In genomic region chr1:31505884-31506497, GRCh38 we compare ENCODE assay signal across 8 cellular contexts.
A peak's percentile ranks its signal among the peaks of the same experiment; 100 is the strongest.
DNase-seq lines count a peak whose midpoint lies in the region; ATAC-seq and TF ChIP-seq lines count a peak whose summit lies in the region.

No MANE protein-coding gene starts in this region.

- peaks cover 3% of the 10 kb centered on the region for H3K4me1 ChIP-seq in CD4-positive, alpha-beta memory T cell (ENCODE audit: insufficient read depth, low read length)

- H3K4me1 Mint-ChIP-seq in T-helper 2 cell treated with Interferon-gamma antibody and Interleukin-4, amounts not matched to agents 5 μg/mL and 100 μg/mL, for 36 hours (ENCODE audit: low read depth), result peaks cover 29% of the 10 kb centered on the region
- no peaks in the 10 kb centered on the region for H3K4me1 Mint-ChIP-seq in osteocyte (ENCODE audit: unreplicated experiment)
- peaks cover 0 to 14% (median 7%) of the 10 kb centered on the region in 4 donors for H3K4me1 Mint-ChIP-seq in CD4-positive, alpha-beta memory T cell

- peak overlapping the region; percentile 69 for H3K27ac Mint-ChIP-seq in T-helper 2 cell treated with Interferon-gamma antibody and Interleukin-4, amounts not matched to agents 5 μg/mL and 100 μg/mL, for 36 hours
- no peak overlapping the region for H3K27ac Mint-ChIP-seq in osteocyte (ENCODE audit: unreplicated experiment)
- H3K27ac Mint-ChIP-seq in CD4-positive, alpha-beta memory T cell, result no peak overlapping the region

- H3K27me3 ChIP-seq in CD4-positive, alpha-beta memory T cell (ENCODE audit: insufficient read depth, low read length), result no peaks in the 10 kb centered on the region

- no peaks in the 10 kb centered on the region for H3K36me3 Mint-ChIP-seq in T-helper 2 cell treated with Interferon-gamma antibody and Interleukin-4, amounts not matched to agents 5 μg/mL and 100 μg/mL, for 36 hours (ENCODE audit: low read depth)
- H3K36me3 Mint-ChIP-seq in osteocyte (ENCODE audit: unreplicated experiment), result no peaks in the 10 kb centered on the region
- H3K36me3 Mint-ChIP-seq in CD4-positive, alpha-beta memory T cell, result no peaks in the 10 kb centered on the region

- peak; percentile 62 for ATAC-seq in HG02763 (IDR thresholded peaks at IDR 0.05; ENCODE audit: unreplicated experiment)

- CTCF ChIA-PET in CD4-positive, alpha-beta memory T cell (lab: Charles Lee; ENCODE audit: partially characterized antibody), result no interaction called here

- DNase-seq in NOMO-1 (lab: John Stamatoyannopoulos, UW; ENCODE audit: unreplicated experiment in 2 of 2), result peak; percentile 52 to 75
- DNase-seq in NOMO-1 treated with dmso at 0.1 percent for 144 hours (lab: John Stamatoyannopoulos, UW; ENCODE audit: unreplicated experiment), result no peak
- DNase-seq in T-helper 2 cell treated with Interferon-gamma antibody and Interleukin-4, amounts not matched to agents 5 μg/mL and 100 μg/mL, for 36 hours (ENCODE audit: low spot score), result peak; percentile 42
- DNase-seq in osteocyte (ENCODE audit: extremely low spot score, unreplicated experiment), result peak; percentile 73
- DNase-seq in dedifferentiated amniotic fluid mesenchymal stem cell (ENCODE audit: extremely low spot score), result no peak
- DNase-seq in NCI-H2081 treated with DMSO at 0.1 percent for 48 hours (lab: John Stamatoyannopoulos, UW), result no peak
- no peak for DNase-seq in CD4-positive, alpha-beta memory T cell

- peaks cover 12% of the 10 kb centered on the region for H3K27me3 Mint-ChIP-seq in T-helper 2 cell treated with Interferon-gamma antibody and Interleukin-4, amounts not matched to agents 5 μg/mL and 100 μg/mL, for 36 hours (ENCODE audit: low read depth)
- H3K27me3 Mint-ChIP-seq in osteocyte (ENCODE audit: unreplicated experiment), result peaks cover 54% of the 10 kb centered on the region
- H3K27me3 Mint-ChIP-seq in CD4-positive, alpha-beta memory T cell, result peaks cover 6 to 21% of the 10 kb centered on the region in 2 donors

- H3K36me3 ChIP-seq in CD4-positive, alpha-beta memory T cell (ENCODE audit: insufficient read depth, low read length), result no peaks in the 10 kb centered on the region

- intact Hi-C loops in CD4-positive, alpha-beta memory T cell (cut with micrococcal nuclease), result no loop called here

- POLR2A ChIA-PET in CD4-positive, alpha-beta memory T cell (lab: Charles Lee; ENCODE audit: partially characterized antibody), result no interaction called here

- H3K27ac ChIP-seq in CD4-positive, alpha-beta memory T cell (ENCODE audit: low read depth, low read length), result no peak overlapping the region

- no peaks in the 10 kb centered on the region for H3K9me3 ChIP-seq in CD4-positive, alpha-beta memory T cell (ENCODE audit: control insufficient read depth in 1 of 2, low read length in 2 of 2)

- H3K9me3 Mint-ChIP-seq in T-helper 2 cell treated with Interferon-gamma antibody and Interleukin-4, amounts not matched to agents 5 μg/mL and 100 μg/mL, for 36 hours, result no peaks in the 10 kb centered on the region
- no peaks in the 10 kb centered on the region for H3K9me3 Mint-ChIP-seq in osteocyte (ENCODE audit: unreplicated experiment)
- no peaks in the 10 kb centered on the region for H3K9me3 Mint-ChIP-seq in CD4-positive, alpha-beta memory T cell

- TF ChIP-seq CTCF in osteocyte (IDR thresholded peaks at IDR 0.05), result no peak

- no peak overlapping the region for H3K4me3 ChIP-seq in CD4-positive, alpha-beta memory T cell (ENCODE audit: low read length in 2 of 2)

- H3K4me3 Mint-ChIP-seq in T-helper 2 cell treated with Interferon-gamma antibody and Interleukin-4, amounts not matched to agents 5 μg/mL and 100 μg/mL, for 36 hours, result peak overlapping the region; percentile 35
- H3K4me3 Mint-ChIP-seq in osteocyte (ENCODE audit: unreplicated experiment), result no peak overlapping the region
- no peak overlapping the region for H3K4me3 Mint-ChIP-seq in CD4-positive, alpha-beta memory T cell

Comparison
In these comparisons a context has a peak if more than half of its experiments do, and no peak if none do; other contexts are left out.
1. DNase-seq: peak in NOMO-1 (2 of 2), T-helper 2 cell treated with Interferon-gamma antibody and Interleukin-4, amounts not matched to agents 5 μg/mL and 100 μg/mL, for 36 hours (single experiment) and osteocyte (single experiment); none in NOMO-1 treated with dmso at 0.1 percent for 144 hours (single experiment), dedifferentiated amniotic fluid mesenchymal stem cell (single experiment), NCI-H2081 treated with DMSO at 0.1 percent for 48 hours (single experiment) and CD4-positive, alpha-beta memory T cell (0 of 5).